ENCODE assay signal across 10 cellular contexts in genomic region chr12:71551529-71551928, GRCh38.
A peak's percentile ranks its signal among the peaks of the same experiment; 100 is the strongest.
DNase-seq lines count a peak whose midpoint lies in the region; ATAC-seq and TF ChIP-seq lines count a peak whose summit lies in the region.
"Had no signal": no experiment of that assay in that cellular context is flagged by ENCODE, and none has a peak within 500 bp of the region (broad histone marks: within the 10 kb centered on the region; RNA-seq: fewer than 3 reads in every experiment).

No MANE protein-coding gene starts in this region.

- 53 to 56% methylated on average over 3 of the region's 3 CpGs for WGBS in lower leg skin, 2 donors

- H3K4me3 Mint-ChIP-seq in CD14-positive monocyte: no peak overlapping the region
- H3K4me3 Mint-ChIP-seq in mesothelial cell of epicardium: no peak overlapping the region

- no peak for ATAC-seq in GM18498 (IDR thresholded peaks at IDR 0.05; ENCODE audit: unreplicated experiment)
- ATAC-seq: left lung had no signal

- H3K4me3 ChIP-seq in astrocyte of the cerebellum (ENCODE audit: low read depth, low read length): no peak overlapping the region
- no peak overlapping the region for H3K4me3 ChIP-seq in lower leg skin (ENCODE audit: low read depth, poor library complexity, severe bottlenecking)
- H3K4me3 ChIP-seq: left lung had no signal

- no peaks in the 10 kb centered on the region for H3K4me1 Mint-ChIP-seq in CD14-positive monocyte
- peaks cover 7% of the 10 kb centered on the region for H3K4me1 Mint-ChIP-seq in mesothelial cell of epicardium

- H3K9me3 Mint-ChIP-seq in CD14-positive monocyte: no peaks in the 10 kb centered on the region
- H3K9me3 Mint-ChIP-seq in mesothelial cell of epicardium: no peaks in the 10 kb centered on the region

- H3K27ac Mint-ChIP-seq in CD14-positive monocyte (no peak overlapping the region), mesothelial cell of epicardium (no peak overlapping the region)

- peak; percentile 56 for TF ChIP-seq CTCF in astrocyte of the cerebellum (IDR thresholded peaks at IDR 0.05; ENCODE audit: low read depth, low read length, missing control alignments)
- TF ChIP-seq CTCF in lower leg skin (IDR thresholded peaks at IDR 0.05): no peak
- no peak for TF ChIP-seq CTCF in CD14-positive monocyte (IDR thresholded peaks at IDR 0.05)
- TF ChIP-seq CTCF in mesothelial cell of epicardium (IDR thresholded peaks at IDR 0.05; ENCODE audit: unreplicated experiment): no peak

- intact Hi-C loops in lower leg skin (cut with DNase I; ENCODE audit: low total_unique reads) (no loop called here), CD14-positive monocyte (cut with micrococcal nuclease) (no loop called here)

- H3K36me3 Mint-ChIP-seq in CD14-positive monocyte: no peaks in the 10 kb centered on the region
- H3K36me3 Mint-ChIP-seq in mesothelial cell of epicardium: no peaks in the 10 kb centered on the region

- peak; percentile 13 for DNase-seq in DMS153 treated with DMSO at 0.1 percent for 48 hours (lab: John Stamatoyannopoulos, UW; ENCODE audit: unreplicated experiment)
- DNase-seq in KG1 (lab: John Stamatoyannopoulos, UW): peak; percentile 13
- peak; percentile 9 for DNase-seq in astrocyte of the cerebellum (ENCODE audit: low read depth)
- peak; percentile 8 for DNase-seq in myocyte (ENCODE audit: low read depth)
- DNase-seq in lower leg skin (ENCODE audit: low spot score in 2 of 2): no peak
- DNase-seq in CD14-positive monocyte (ENCODE audit: low spot score): no peak
- no peak for DNase-seq in mesothelial cell of epicardium (ENCODE audit: low spot score in 2 of 2, unreplicated experiment in 2 of 2)
- DNase-seq: left lung, NCI-H2081 treated with DMSO at 0.1 percent for 48 hours had no signal

- no peak for TF ChIP-seq POLR2A in lower leg skin (IDR thresholded peaks at IDR 0.05)

- H3K27me3 Mint-ChIP-seq in CD14-positive monocyte (ENCODE audit: low read depth in 3 of 3) (peaks cover 0 to 2% (median 0%) of the 10 kb centered on the region in 3 donors), mesothelial cell of epicardium (ENCODE audit: low read depth) (no peaks in the 10 kb centered on the region)

- in situ Hi-C loops in astrocyte of the cerebellum (cut with HindIII; ENCODE audit: low sequenced_read_pairs): no loop called here

Comparison
In these comparisons a context has a peak if more than half of its experiments do, and no peak if none do; other contexts are left out.
1. DNase-seq: peak in DMS153 treated with DMSO at 0.1 percent for 48 hours (single experiment), KG1 (single experiment), astrocyte of the cerebellum (single experiment) and myocyte (single experiment); none in lower leg skin (0 of 2), CD14-positive monocyte (single experiment) and mesothelial cell of epicardium (0 of 2).